In the genomic region with DNA sequence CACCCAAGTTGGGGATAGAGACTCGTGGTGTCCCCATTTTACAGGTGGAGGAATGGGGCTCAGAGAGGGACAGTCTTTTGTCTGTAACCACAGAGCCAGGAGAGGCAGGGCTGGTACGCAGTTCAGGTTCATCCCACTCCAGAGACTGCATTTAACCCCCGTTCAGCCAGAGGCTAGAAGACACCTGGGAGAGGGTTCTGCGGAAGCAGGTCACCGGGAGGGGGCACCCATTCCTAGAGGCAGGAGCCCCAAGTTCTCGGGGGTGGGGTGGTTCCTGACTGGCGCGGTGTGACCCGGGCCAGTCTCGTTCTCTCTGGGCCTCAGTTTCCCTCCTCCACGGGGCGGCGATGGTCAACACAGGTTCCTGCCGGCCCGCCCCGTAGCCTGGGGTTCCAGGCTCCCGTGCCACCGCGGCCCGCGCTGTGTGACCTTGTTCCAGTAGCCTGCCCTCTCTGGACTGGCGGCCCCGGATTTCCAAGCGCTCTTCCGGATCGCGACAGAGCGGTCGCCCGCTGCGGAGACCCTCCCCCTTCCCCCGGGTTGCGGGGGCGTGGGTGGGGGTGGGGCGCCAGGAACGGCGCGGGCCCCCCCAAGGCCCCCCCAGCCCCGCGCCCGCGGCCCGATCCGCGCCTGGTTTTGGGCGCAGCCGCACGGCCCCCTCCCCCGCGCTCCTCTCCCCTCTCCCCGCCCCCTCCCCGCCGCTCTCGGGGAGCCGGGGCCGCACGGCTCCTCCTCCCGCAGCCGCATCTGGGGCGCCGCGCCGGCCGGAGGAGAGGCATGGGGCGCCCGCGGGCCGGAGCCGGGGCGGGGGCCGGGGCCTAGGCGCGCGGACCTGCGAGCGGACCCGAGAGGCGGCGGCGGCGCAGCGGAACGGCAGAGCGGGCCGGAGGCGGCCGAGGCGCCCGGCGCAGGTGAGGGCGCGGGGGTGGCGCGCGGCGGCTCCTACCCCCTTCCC, we compare ENCODE assay signal across 8 cellular contexts. TPM values are rescaled to one million over a fixed set of nuclear protein-coding genes. Genes with fewer than 3 reads are reported as not detected.
DNase-seq lines count a peak whose midpoint lies in the region; ATAC-seq and TF ChIP-seq lines count a peak whose summit lies in the region.

DLGAP4 (plus strand) TSS at position 738 of the 955 bp plus-strand sequence. CDS start 125,379 bp downstream, outside the sequence.

- DNase-seq in CD4-positive, alpha-beta memory T cell, result no peak
- DNase-seq in PC-9 (no peak), nephron progenitor cell (peak; percentile 63), kidney tubule cell (ENCODE audit: low spot score) (no peak), LoVo (ENCODE audit: low spot score) (no peak), NAMALWA (ENCODE audit: low spot score) (no peak)

- POLR2A ChIA-PET in CD4-positive, alpha-beta memory T cell (lab: Charles Lee; ENCODE audit: partially characterized antibody), result no interaction called here
- POLR2A ChIA-PET in PC-9 (lab: Charles Lee; ENCODE audit: unreplicated experiment), result no interaction called here

- peaks cover 2 to 19% (median 4%) of the 10 kb centered on the region in 4 donors for H3K4me1 Mint-ChIP-seq in CD4-positive, alpha-beta memory T cell
- H3K4me1 Mint-ChIP-seq in nephron progenitor cell, result peaks cover 9% of the 10 kb centered on the region

- no peaks in the 10 kb centered on the region for H3K9me3 ChIP-seq in CD4-positive, alpha-beta memory T cell (ENCODE audit: control insufficient read depth in 1 of 2, low read length in 2 of 2)
- H3K9me3 ChIP-seq in PC-9 (ENCODE audit: insufficient read depth, low read depth), result no peaks in the 10 kb centered on the region

- H3K4me2 ChIP-seq in PC-9, result no peak within 1 kb of the TSS

- H3K9me3 Mint-ChIP-seq in CD4-positive, alpha-beta memory T cell, result peaks cover 0 to 1% (median 0%) of the 10 kb centered on the region in 8 donors
- no peaks in the 10 kb centered on the region for H3K9me3 Mint-ChIP-seq in nephron progenitor cell

- no peaks in the 10 kb centered on the region for H3F3A ChIP-seq in PC-9 (ENCODE audit: insufficient read depth, low read depth)

- no peaks in the 10 kb centered on the region for H4K20me1 ChIP-seq in PC-9 (ENCODE audit: insufficient read depth)

- no peak within 1 kb of the TSS for H2AFZ ChIP-seq in PC-9

- intact Hi-C loops in CD4-positive, alpha-beta memory T cell (cut with micrococcal nuclease), result no loop called here
- intact Hi-C loops in PC-9 (cut with micrococcal nuclease; ENCODE audit: unreplicated experiment), result no loop called here

- peak within 1 kb of the TSS; percentile 71 to 87 (median 82) for H3K4me3 Mint-ChIP-seq in CD4-positive, alpha-beta memory T cell
- H3K4me3 Mint-ChIP-seq in nephron progenitor cell, result peak within 1 kb of the TSS; percentile 76

- peaks cover 45 to 61% of the 10 kb centered on the region in 2 donors for H3K27me3 Mint-ChIP-seq in CD4-positive, alpha-beta memory T cell
- H3K27me3 Mint-ChIP-seq in nephron progenitor cell (ENCODE audit: low read depth, poor library complexity), result peaks cover 95% of the 10 kb centered on the region

- no peaks in the 10 kb centered on the region for H3K36me3 Mint-ChIP-seq in CD4-positive, alpha-beta memory T cell
- H3K36me3 Mint-ChIP-seq in nephron progenitor cell (ENCODE audit: low read depth), result no peaks in the 10 kb centered on the region

- H3K79me2 ChIP-seq in PC-9 (ENCODE audit: low read depth), result no peaks in the 10 kb centered on the region

- TF ChIP-seq CTCF in PC-9 (conservative IDR thresholded peaks at IDR 0.05), result no peak
- no peak for TF ChIP-seq CTCF in nephron progenitor cell (IDR thresholded peaks at IDR 0.05)

- peaks cover 15% of the 10 kb centered on the region for H3K27me3 ChIP-seq in CD4-positive, alpha-beta memory T cell (ENCODE audit: insufficient read depth, low read length)
- H3K27me3 ChIP-seq in PC-9 (ENCODE audit: insufficient read depth, low read depth), result peaks cover 57% of the 10 kb centered on the region

- no peaks in the 10 kb centered on the region for H3K9me2 ChIP-seq in PC-9 (ENCODE audit: insufficient read depth)

- peak within 1 kb of the TSS in 2 of 7 donors; percentile 7 to 29 for H3K27ac Mint-ChIP-seq in CD4-positive, alpha-beta memory T cell
- H3K27ac Mint-ChIP-seq in nephron progenitor cell, result no peak within 1 kb of the TSS

- CTCF ChIA-PET in CD4-positive, alpha-beta memory T cell (lab: Charles Lee; ENCODE audit: partially characterized antibody), result no interaction called here
- CTCF ChIA-PET in PC-9 (lab: Charles Lee), result no interaction called here

- H3K4me3 ChIP-seq in CD4-positive, alpha-beta memory T cell (ENCODE audit: low read length in 2 of 2), result no peak within 1 kb of the TSS
- H3K4me3 ChIP-seq in PC-9, result no peak within 1 kb of the TSS

- BruUV-seq in PC-9 (replicated peaks; lab: Mats Ljungman, UMichigan), result no TSS peak

- no peaks in the 10 kb centered on the region for H3K4me1 ChIP-seq in CD4-positive, alpha-beta memory T cell (ENCODE audit: insufficient read depth, low read length)
- H3K4me1 ChIP-seq in PC-9 (replicated peaks; ENCODE audit: insufficient read depth), result no peaks in the 10 kb centered on the region

- H3K36me3 ChIP-seq in CD4-positive, alpha-beta memory T cell (ENCODE audit: insufficient read depth, low read length), result no peaks in the 10 kb centered on the region
- H3K36me3 ChIP-seq in PC-9 (ENCODE audit: low read depth), result no peaks in the 10 kb centered on the region

- ATAC-seq in esophagus mucosa, result no peak
- no peak for ATAC-seq in GM21381 (IDR thresholded peaks at IDR 0.05; ENCODE audit: unreplicated experiment)

- H3K27ac ChIP-seq in CD4-positive, alpha-beta memory T cell (ENCODE audit: low read depth, low read length), result no peak within 1 kb of the TSS
- no peak within 1 kb of the TSS for H3K27ac ChIP-seq in PC-9

RNA-seq across cellular contexts. Expression of gene DLGAP4, which starts in this region (rescaled TPM):
- 10 to 100 TPM; 38.1 to 50.2 TPM for total RNA-seq in CD4-positive, alpha-beta memory T cell
- 10 to 100 TPM; 13.3 to 23.9 TPM for polyA plus RNA-seq in CD4-positive, alpha-beta memory T cell
- total RNA-seq in PC-9 (2021), result 62.6 and 63.0 TPM in 2 replicates
- total RNA-seq in esophagus mucosa, result 31.5 TPM
